Comparison of ENCODE assay signal across 28 cellular contexts in the genomic region with DNA sequence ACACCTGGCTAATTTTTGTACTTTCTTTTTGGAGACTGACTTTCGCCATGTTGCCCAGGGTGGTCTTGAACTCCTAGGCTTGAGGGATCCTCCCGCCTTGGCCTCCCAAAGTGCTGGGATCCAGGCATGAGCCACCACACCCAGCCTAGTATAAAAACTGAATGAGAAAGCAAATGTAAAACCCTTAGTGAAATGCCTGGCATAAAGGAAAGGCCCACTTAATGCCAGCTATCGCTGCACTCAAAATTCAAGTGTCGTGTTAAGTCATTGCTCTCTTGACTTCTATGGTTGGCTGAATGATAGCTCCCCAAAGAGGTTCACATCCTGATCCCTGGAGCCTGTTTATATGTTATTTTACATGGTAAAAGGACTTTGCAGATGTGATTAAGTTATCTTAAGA.
"Had no signal": no experiment of that assay in that cellular context is flagged by ENCODE, and none has a peak within 500 bp of the region (broad histone marks: within the 10 kb centered on the region; RNA-seq: fewer than 3 reads in every experiment).

No MANE protein-coding gene starts in this region.

- H3K27me3 ChIP-seq: brain microvascular endothelial cell, SJSA1 had no signal

- H3K4me3 ChIP-seq: SJSA1 had no signal

- H3K4me1 Mint-ChIP-seq: activated CD4-positive, alpha-beta T cell treated with anti-CD3 and anti-CD28 coated beads, Interleukin-2, amount 10 ng/mL, durations not matched to agents 24 days and 14 days; activated naive CD4-positive, alpha-beta T cell treated with anti-CD3 and anti-CD28 coated beads, Interleukin-2, amount 10 ng/mL, durations not matched to agents 7 days and 5 days; activated naive CD8-positive, alpha-beta T cell treated with anti-CD3 and anti-CD28 coated beads for 36 hours had no signal

- H3K36me3 Mint-ChIP-seq: activated naive CD4-positive, alpha-beta T cell treated with anti-CD3 and anti-CD28 coated beads, Interleukin-2, amount 10 ng/mL, durations not matched to agents 7 days and 5 days; activated naive CD8-positive, alpha-beta T cell treated with anti-CD3 and anti-CD28 coated beads for 36 hours; WTC11 had no signal

- H3K27ac ChIP-seq: brain microvascular endothelial cell, SJSA1 had no signal

- H3K9me3 ChIP-seq: SJSA1 had no signal

- DNase-seq: activated CD4-positive, alpha-beta T cell treated with anti-CD3 and anti-CD28 coated beads, Interleukin-2, amount 10 ng/mL, durations not matched to agents 24 days and 14 days; activated CD4-positive, alpha-beta T cell treated with anti-CD3 and anti-CD28 coated beads, Interleukin-2, amount 50 U/mL, for 48 hours; activated CD4-positive, CD25-positive, alpha-beta regulatory T cell treated with anti-CD3 and anti-CD28 coated beads, Interleukin-2, amount 50 U/mL, for 72 hours; activated CD8-positive, alpha-beta memory T cell treated with anti-CD3 and anti-CD28 coated beads for 24 hours; activated gamma-delta T cell treated with Interleukin-2 at 50 U/mL for 16 hours; activated naive CD4-positive, alpha-beta T cell treated with anti-CD3 and anti-CD28 coated beads, Interleukin-2, amount 10 ng/mL, durations not matched to agents 7 days and 5 days; activated naive CD8-positive, alpha-beta T cell treated with anti-CD3 and anti-CD28 coated beads for 36 hours; activated T-cell treated with anti-CD3 and anti-CD28 coated beads, Interleukin-2, amount 50 U/mL, for 48 hours; brain microvascular endothelial cell; caudate nucleus; Kasumi-1; KBM-7; NCI-H1048; NCI-H2029; NCI-H2107; NCI-H510A treated with DMSO at 0.1 percent for 48 hours; NCI-H69; NK-92 treated with Interleukin-12 subunit alpha and Interleukin-12 subunit beta, amount 100 ng/mL, for 24 hours; OCI-M1; RPMI8226; SHP77; SW 1271 had no signal

- H3K4me1 ChIP-seq: SJSA1 had no signal

- H3K27ac Mint-ChIP-seq: activated CD4-positive, alpha-beta T cell treated with anti-CD3 and anti-CD28 coated beads, Interleukin-2, amount 10 ng/mL, durations not matched to agents 24 days and 14 days; activated naive CD4-positive, alpha-beta T cell treated with anti-CD3 and anti-CD28 coated beads, Interleukin-2, amount 10 ng/mL, durations not matched to agents 7 days and 5 days; activated naive CD8-positive, alpha-beta T cell treated with anti-CD3 and anti-CD28 coated beads for 36 hours; activated T-helper 2 cell treated with anti-CD3 and anti-CD28 coated beads, Interferon-gamma antibody, Interleukin-2, Interleukin-4, amounts not matched to agents 10 μg/mL and 5 μg/mL and 100 μg/mL, durations not matched to agents 14 hours and 24 hours and 36 hours; T-helper 2 cell treated with Interferon-gamma antibody and Interleukin-4, amounts not matched to agents 5 μg/mL and 100 μg/mL, for 36 hours; WTC11 had no signal

- ATAC-seq: Panc1, SK-N-SH treated with all-trans-retinoic acid at 6 μM for 48 hours, WTC11 had no signal

- H3K36me3 ChIP-seq: brain microvascular endothelial cell, SJSA1 had no signal

- H3K9me3 Mint-ChIP-seq: activated CD4-positive, alpha-beta T cell treated with anti-CD3 and anti-CD28 coated beads, Interleukin-2, amount 10 ng/mL, durations not matched to agents 24 days and 14 days; activated naive CD4-positive, alpha-beta T cell treated with anti-CD3 and anti-CD28 coated beads, Interleukin-2, amount 10 ng/mL, durations not matched to agents 7 days and 5 days; activated naive CD8-positive, alpha-beta T cell treated with anti-CD3 and anti-CD28 coated beads for 36 hours; activated T-helper 2 cell treated with anti-CD3 and anti-CD28 coated beads, Interferon-gamma antibody, Interleukin-2, Interleukin-4, amounts not matched to agents 10 μg/mL and 5 μg/mL and 100 μg/mL, durations not matched to agents 14 hours and 24 hours and 36 hours; T-helper 2 cell treated with Interferon-gamma antibody and Interleukin-4, amounts not matched to agents 5 μg/mL and 100 μg/mL, for 36 hours; WTC11 had no signal

- H3K4me3 Mint-ChIP-seq: activated CD4-positive, alpha-beta T cell treated with anti-CD3 and anti-CD28 coated beads, Interleukin-2, amount 10 ng/mL, durations not matched to agents 24 days and 14 days; activated naive CD4-positive, alpha-beta T cell treated with anti-CD3 and anti-CD28 coated beads, Interleukin-2, amount 10 ng/mL, durations not matched to agents 7 days and 5 days; activated naive CD8-positive, alpha-beta T cell treated with anti-CD3 and anti-CD28 coated beads for 36 hours; T-helper 2 cell treated with Interferon-gamma antibody and Interleukin-4, amounts not matched to agents 5 μg/mL and 100 μg/mL, for 36 hours; WTC11 had no signal

- H3K27me3 Mint-ChIP-seq: activated naive CD8-positive, alpha-beta T cell treated with anti-CD3 and anti-CD28 coated beads for 36 hours had no signal
